ENCODE assay signal across 1 cellular context in genomic region chr19:52897149-52897935, GRCh38.
TF ChIP-seq lines count a peak whose summit lies in the region.

TSS of gene ZNF320 (minus strand) at chr19:52897635. CDS start at chr19:52890255, 7,380 bp downstream.

TF ChIP-seq in HEK293, 187 proteins besides CTCF, POLR2A, EP300 and RAD21 (continued from another document):
- TF ChIP-seq, protein P1, sequence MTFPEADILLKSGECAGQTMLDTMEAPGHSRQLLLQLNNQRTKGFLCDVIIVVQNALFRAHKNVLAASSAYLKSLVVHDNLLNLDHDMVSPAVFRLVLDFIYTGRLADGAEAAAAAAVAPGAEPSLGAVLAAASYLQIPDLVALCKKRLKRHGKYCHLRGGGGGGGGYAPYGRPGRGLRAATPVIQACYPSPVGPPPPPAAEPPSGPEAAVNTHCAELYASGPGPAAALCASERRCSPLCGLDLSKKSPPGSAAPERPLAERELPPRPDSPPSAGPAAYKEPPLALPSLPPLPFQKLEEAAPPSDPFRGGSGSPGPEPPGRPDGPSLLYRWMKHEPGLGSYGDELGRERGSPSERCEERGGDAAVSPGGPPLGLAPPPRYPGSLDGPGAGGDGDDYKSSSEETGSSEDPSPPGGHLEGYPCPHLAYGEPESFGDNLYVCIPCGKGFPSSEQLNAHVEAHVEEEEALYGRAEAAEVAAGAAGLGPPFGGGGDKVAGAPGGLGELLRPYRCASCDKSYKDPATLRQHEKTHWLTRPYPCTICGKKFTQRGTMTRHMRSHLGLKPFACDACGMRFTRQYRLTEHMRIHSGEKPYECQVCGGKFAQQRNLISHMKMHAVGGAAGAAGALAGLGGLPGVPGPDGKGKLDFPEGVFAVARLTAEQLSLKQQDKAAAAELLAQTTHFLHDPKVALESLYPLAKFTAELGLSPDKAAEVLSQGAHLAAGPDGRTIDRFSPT (tag by site-specific recombination; IDR thresholded peaks at IDR 0.05) = peak; percentile 50; the same call in 1 of the 2 replicates
- TF ChIP-seq KLF9 (tag by site-specific recombination; IDR thresholded peaks at IDR 0.05; ENCODE audit: low read depth) (0 out of 2 replicates have a peak, but pooled peaks have one; percentile 34), KLF8 (tag by site-specific recombination; IDR thresholded peaks at IDR 0.05) (no peak)
